In the genomic region with DNA sequence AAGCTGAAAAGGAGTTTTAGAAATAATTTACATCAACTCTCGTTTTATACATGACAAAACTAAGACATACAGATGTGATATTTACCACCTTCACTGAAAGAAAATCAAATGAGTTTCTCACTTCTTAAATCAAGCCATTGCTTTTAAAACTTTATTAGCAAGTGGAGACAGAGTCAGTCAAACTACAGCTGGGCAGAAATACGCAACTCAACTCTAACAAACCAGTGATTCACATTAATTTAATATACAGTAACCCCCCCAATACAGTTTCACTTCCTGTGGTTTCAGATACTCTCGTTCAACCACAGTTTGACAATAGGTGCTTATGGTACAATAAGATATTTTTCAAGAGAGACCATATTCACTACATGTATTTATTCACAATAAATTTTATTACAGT, we compare ENCODE assay signal across 24 cellular contexts.
"Had no signal": no experiment of that assay in that cellular context is flagged by ENCODE, and none has a peak within 500 bp of the region (broad histone marks: within the 10 kb centered on the region; RNA-seq: fewer than 3 reads in every experiment).

No MANE protein-coding gene starts in this region.

- H3K4me3 Mint-ChIP-seq: activated B cell treated with CpG ODN at 0.5 μM for 24 hours; activated CD4-positive, alpha-beta memory T cell treated with anti-CD3 and anti-CD28 coated beads, Interleukin-2, amount 10 ng/mL, durations not matched to agents 7 days and 5 days; activated CD8-positive, alpha-beta memory T cell treated with anti-CD3 and anti-CD28 coated beads, Interleukin-2, amount 10 ng/mL, durations not matched to agents 7 days and 5 days; activated naive CD8-positive, alpha-beta T cell treated with anti-CD3 and anti-CD28 coated beads, Interleukin-2, amount 10 ng/mL, durations not matched to agents 7 days and 5 days; activated T-helper 17 cell treated with anti-CD3 and anti-CD28 coated beads, Interleukin-2, amount 50 U/mL, for 72 hours; nephron progenitor cell; stimulated activated memory B cell treated with anti-CD40 and anti-IgM and Interleukin-4, amounts not matched to agents 10 μg/mL and 1 μg/mL and 100 μg/mL, for 72 hours; T-helper 2 cell treated with Interferon-gamma antibody and Interleukin-4, amounts not matched to agents 5 μg/mL and 100 μg/mL, for 36 hours had no signal

- H3K9me3 Mint-ChIP-seq: activated CD4-positive, alpha-beta memory T cell treated with anti-CD3 and anti-CD28 coated beads, Interleukin-2, amount 10 ng/mL, durations not matched to agents 7 days and 5 days; activated naive CD8-positive, alpha-beta T cell treated with anti-CD3 and anti-CD28 coated beads, Interleukin-2, amount 10 ng/mL, durations not matched to agents 7 days and 5 days; activated T-helper 17 cell treated with anti-CD3 and anti-CD28 coated beads, Interleukin-2, amount 50 U/mL, for 72 hours; nephron progenitor cell; stimulated activated memory B cell treated with anti-CD40 and anti-IgM and Interleukin-4, amounts not matched to agents 10 μg/mL and 1 μg/mL and 100 μg/mL, for 72 hours; T-helper 2 cell treated with Interferon-gamma antibody and Interleukin-4, amounts not matched to agents 5 μg/mL and 100 μg/mL, for 36 hours had no signal

- H3K27ac Mint-ChIP-seq: activated B cell treated with CpG ODN at 0.5 μM for 24 hours; activated CD4-positive, alpha-beta memory T cell treated with anti-CD3 and anti-CD28 coated beads, Interleukin-2, amount 10 ng/mL, durations not matched to agents 7 days and 5 days; activated CD8-positive, alpha-beta memory T cell treated with anti-CD3 and anti-CD28 coated beads, Interleukin-2, amount 10 ng/mL, durations not matched to agents 7 days and 5 days; activated naive CD8-positive, alpha-beta T cell treated with anti-CD3 and anti-CD28 coated beads, Interleukin-2, amount 10 ng/mL, durations not matched to agents 7 days and 5 days; activated T-helper 17 cell treated with anti-CD3 and anti-CD28 coated beads, Interleukin-2, amount 50 U/mL, for 72 hours; stimulated activated memory B cell treated with anti-CD40 and anti-IgM and Interleukin-4, amounts not matched to agents 10 μg/mL and 1 μg/mL and 100 μg/mL, for 72 hours; T-helper 2 cell treated with Interferon-gamma antibody and Interleukin-4, amounts not matched to agents 5 μg/mL and 100 μg/mL, for 36 hours had no signal

- H3K36me3 Mint-ChIP-seq: activated CD8-positive, alpha-beta memory T cell treated with anti-CD3 and anti-CD28 coated beads, Interleukin-2, amount 10 ng/mL, durations not matched to agents 7 days and 5 days; activated naive CD8-positive, alpha-beta T cell treated with anti-CD3 and anti-CD28 coated beads, Interleukin-2, amount 10 ng/mL, durations not matched to agents 7 days and 5 days; stimulated activated memory B cell treated with anti-CD40 and anti-IgM and Interleukin-4, amounts not matched to agents 10 μg/mL and 1 μg/mL and 100 μg/mL, for 72 hours had no signal

- H3K27me3 Mint-ChIP-seq: activated B cell treated with CpG ODN at 0.5 μM for 24 hours; activated CD4-positive, alpha-beta memory T cell treated with anti-CD3 and anti-CD28 coated beads, Interleukin-2, amount 10 ng/mL, durations not matched to agents 7 days and 5 days; activated CD8-positive, alpha-beta memory T cell treated with anti-CD3 and anti-CD28 coated beads, Interleukin-2, amount 10 ng/mL, durations not matched to agents 7 days and 5 days; activated naive CD8-positive, alpha-beta T cell treated with anti-CD3 and anti-CD28 coated beads, Interleukin-2, amount 10 ng/mL, durations not matched to agents 7 days and 5 days; stimulated activated memory B cell treated with anti-CD40 and anti-IgM and Interleukin-4, amounts not matched to agents 10 μg/mL and 1 μg/mL and 100 μg/mL, for 72 hours had no signal

- ATAC-seq: activated CD8-positive, alpha-beta memory T cell treated with anti-CD3 and anti-CD28 coated beads, Interleukin-2, amount 10 ng/mL, durations not matched to agents 7 days and 5 days; activated T-helper 17 cell treated with anti-CD3 and anti-CD28 coated beads, Interleukin-2, amount 50 U/mL, for 72 hours; body of pancreas; stimulated activated memory B cell treated with anti-CD40 and anti-IgM and Interleukin-4, amounts not matched to agents 10 μg/mL and 1 μg/mL and 100 μg/mL, for 72 hours had no signal

- H3K4me3 ChIP-seq: body of pancreas, dorsolateral prefrontal cortex, spleen, thoracic aorta had no signal

- H3K9me3 ChIP-seq: body of pancreas, spleen, thoracic aorta had no signal

- DNase-seq: activated B cell treated with CpG ODN at 0.5 μM for 24 hours; activated CD4-positive, alpha-beta memory T cell treated with anti-CD3 and anti-CD28 coated beads, Interleukin-2, amount 10 ng/mL, durations not matched to agents 7 days and 5 days; activated CD4-positive, alpha-beta T cell treated with anti-CD3 and anti-CD28 coated beads for 48 hours; activated CD8-positive, alpha-beta memory T cell treated with anti-CD3 and anti-CD28 coated beads, Interleukin-2, amount 10 ng/mL, durations not matched to agents 7 days and 5 days; activated naive CD4-positive, alpha-beta T cell treated with Interleukin-2 at 50 U/mL for 16 hours; activated naive CD8-positive, alpha-beta T cell treated with anti-CD3 and anti-CD28 coated beads, Interleukin-2, amount 10 ng/mL, durations not matched to agents 7 days and 5 days; amygdala; body of pancreas; central memory CD4-positive, alpha-beta T cell; dorsolateral prefrontal cortex; foreskin melanocyte; kidney; midbrain; nephron progenitor cell; occipital lobe; posterior cingulate gyrus; retina; spleen; stimulated activated CD4-positive, alpha-beta T cell treated with anti-CD3 and anti-CD28 coated beads, Interleukin-4, amount 100 ng/mL, for 4 hours had no signal

- H3K27ac ChIP-seq: body of pancreas, dorsolateral prefrontal cortex, epithelial cell of prostate, spleen, thoracic aorta had no signal

- H3K27me3 ChIP-seq: body of pancreas, dorsolateral prefrontal cortex, spleen had no signal

- H3K4me1 Mint-ChIP-seq: activated B cell treated with CpG ODN at 0.5 μM for 24 hours; activated CD4-positive, alpha-beta memory T cell treated with anti-CD3 and anti-CD28 coated beads, Interleukin-2, amount 10 ng/mL, durations not matched to agents 7 days and 5 days; activated CD8-positive, alpha-beta memory T cell treated with anti-CD3 and anti-CD28 coated beads, Interleukin-2, amount 10 ng/mL, durations not matched to agents 7 days and 5 days; activated naive CD8-positive, alpha-beta T cell treated with anti-CD3 and anti-CD28 coated beads, Interleukin-2, amount 10 ng/mL, durations not matched to agents 7 days and 5 days; activated T-helper 17 cell treated with anti-CD3 and anti-CD28 coated beads, Interleukin-2, amount 50 U/mL, for 72 hours; stimulated activated memory B cell treated with anti-CD40 and anti-IgM and Interleukin-4, amounts not matched to agents 10 μg/mL and 1 μg/mL and 100 μg/mL, for 72 hours had no signal

- H3K36me3 ChIP-seq: spleen, thoracic aorta had no signal

- H3K4me1 ChIP-seq: body of pancreas had no signal
